In the genomic region with DNA sequence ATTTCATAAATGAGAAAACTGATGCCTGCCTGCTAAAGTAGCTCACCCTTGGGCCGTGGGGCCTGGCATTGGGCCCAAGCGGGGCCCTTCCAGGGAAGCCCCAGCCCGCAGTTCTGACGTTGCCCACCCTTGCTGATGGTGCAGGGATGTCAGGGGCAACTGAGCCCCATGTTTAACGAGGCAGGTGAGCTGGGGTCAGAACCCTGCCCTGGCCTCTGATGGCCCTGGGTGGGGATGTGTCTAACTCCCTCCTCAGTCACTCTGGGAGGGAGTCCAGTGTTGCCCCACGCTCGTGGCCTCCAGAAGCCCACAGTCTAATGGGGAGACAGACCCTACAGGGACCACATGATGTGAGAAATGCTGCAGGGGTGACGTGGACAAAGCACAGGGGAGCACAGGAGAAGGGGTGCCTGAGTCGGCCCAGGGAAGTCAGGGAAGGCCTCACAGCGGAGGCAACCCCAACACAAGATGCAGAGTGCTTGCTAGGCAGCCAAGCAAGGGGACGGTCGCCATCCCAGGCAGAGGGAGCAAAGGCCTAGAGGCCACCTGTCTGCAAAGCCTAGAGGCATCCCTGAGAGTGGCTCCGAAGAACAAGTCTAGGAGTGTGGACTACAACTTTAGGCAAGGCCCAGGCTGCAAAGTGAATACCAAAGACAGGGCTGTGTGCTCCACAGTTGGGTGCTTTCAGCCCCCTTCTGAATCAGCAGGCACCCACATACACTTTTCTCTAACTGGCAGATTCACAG, we compare ENCODE assay signal across 9 cellular contexts. TPM values are rescaled to one million over a fixed set of nuclear protein-coding genes. Genes with fewer than 3 reads are reported as not detected.
DNase-seq lines count a peak whose midpoint lies in the region; ATAC-seq lines count a peak whose summit lies in the region.
"Had no signal": no experiment of that assay in that cellular context is flagged by ENCODE, and none has a peak within 500 bp of the region (broad histone marks: within the 10 kb centered on the region; RNA-seq: fewer than 3 reads in every experiment).

No MANE protein-coding gene starts in this region.

- no peaks in the 10 kb centered on the region for H3K9me3 ChIP-seq in mesenchymal stem cell (ENCODE audit: control insufficient read depth, low read length)
- H3K9me3 ChIP-seq: left lung had no signal

- no peak overlapping the region for H3K4me3 ChIP-seq in mesenchymal stem cell (ENCODE audit: insufficient read depth in 1 of 2, low read depth in 1 of 2, low read length in 2 of 2)

- H2AK5ac ChIP-seq in mesenchymal stem cell (ENCODE audit: low read length, severe bottlenecking) = peak overlapping the region; percentile 100

- H2BK12ac ChIP-seq in mesenchymal stem cell (ENCODE audit: low read length in 2 of 2) = peak overlapping the region; percentile 100

- H3K27me3 ChIP-seq in mesenchymal stem cell (ENCODE audit: control insufficient read depth in 1 of 2, insufficient read depth in 1 of 2, low read length in 2 of 2) = no peaks in the 10 kb centered on the region
- H3K27me3 ChIP-seq: left lung had no signal

- intact Hi-C loops in activated CD4-positive, alpha-beta T cell treated with anti-CD3 and anti-CD28 coated beads for 36 hours (cut with DNase I, micrococcal nuclease) = loop anchor here in 1 of 2 experiments (5.0 to 10.0 kb wide), 3 partner anchors 263 to 572 kb away; a partner anchor contains a TSS

- H4K8ac ChIP-seq in mesenchymal stem cell (ENCODE audit: low read length) = peak overlapping the region; percentile 100

- H2AFZ ChIP-seq in mesenchymal stem cell (ENCODE audit: low read depth, low read length) = no peak overlapping the region

- H2BK15ac ChIP-seq in mesenchymal stem cell (ENCODE audit: low read depth, poor library complexity, severe bottlenecking) = peak overlapping the region; percentile 100

- peak overlapping the region; percentile 99 for H3K27ac Mint-ChIP-seq in activated CD4-positive, alpha-beta T cell treated with anti-CD3 and anti-CD28 coated beads for 36 hours
- H3K27ac Mint-ChIP-seq in activated naive CD8-positive, alpha-beta T cell treated with anti-CD3 and anti-CD28 coated beads, Interleukin-2, amount 50 U/mL, for 24 hours = peak overlapping the region; percentile 100

- H3K27ac ChIP-seq in mesenchymal stem cell (ENCODE audit: low read length, poor library complexity, severe bottlenecking) (no peak overlapping the region), temporal lobe (ENCODE audit: low read depth, low read length) (peak overlapping the region; percentile 90)

- no peak overlapping the region for H3K4me3 Mint-ChIP-seq in activated CD4-positive, alpha-beta T cell treated with anti-CD3 and anti-CD28 coated beads for 36 hours
- H3K4me3 Mint-ChIP-seq in activated naive CD8-positive, alpha-beta T cell treated with anti-CD3 and anti-CD28 coated beads, Interleukin-2, amount 50 U/mL, for 24 hours = peak overlapping the region; percentile 85

- no peak for DNase-seq in activated CD4-positive, alpha-beta T cell treated with anti-CD3 and anti-CD28 coated beads for 36 hours
- no peak for DNase-seq in activated CD4-positive, alpha-beta T cell treated with anti-CD3 and anti-CD28 coated beads for 4 hours
- DNase-seq in activated naive CD8-positive, alpha-beta T cell treated with anti-CD3 and anti-CD28 coated beads, Interleukin-2, amount 50 U/mL, for 24 hours = no peak
- DNase-seq in mesenchymal stem cell (no peak), AG08396 (ENCODE audit: low spot score) (no peak), germinal center (ENCODE audit: low spot score) (no peak), putamen (ENCODE audit: low spot score) (no peak)

- H3K36me3 ChIP-seq in mesenchymal stem cell (ENCODE audit: control insufficient read depth in 1 of 2, insufficient read depth in 2 of 2, low read depth in 1 of 2, low read length in 2 of 2) = no peaks in the 10 kb centered on the region
- H3K36me3 ChIP-seq: left lung had no signal

- peak overlapping the region; percentile 100 for H4K91ac ChIP-seq in mesenchymal stem cell (ENCODE audit: low read length)

- H3K79me1 ChIP-seq in mesenchymal stem cell (replicated peaks; ENCODE audit: low read length, poor library complexity, severe bottlenecking) = peaks cover 1% of the 10 kb centered on the region

- peak overlapping the region; percentile 97 for H3K9ac ChIP-seq in mesenchymal stem cell (ENCODE audit: low read length)

- no peaks in the 10 kb centered on the region for H3K27me3 Mint-ChIP-seq in activated CD4-positive, alpha-beta T cell treated with anti-CD3 and anti-CD28 coated beads for 36 hours
- H3K27me3 Mint-ChIP-seq in activated naive CD8-positive, alpha-beta T cell treated with anti-CD3 and anti-CD28 coated beads, Interleukin-2, amount 50 U/mL, for 24 hours = peaks cover 3% of the 10 kb centered on the region

- CTCF ChIA-PET in activated CD4-positive, alpha-beta T cell treated with anti-CD3 and anti-CD28 coated beads for 36 hours (lab: Charles Lee) = no interaction called here

- POLR2A ChIA-PET in activated CD4-positive, alpha-beta T cell treated with anti-CD3 and anti-CD28 coated beads for 36 hours (lab: Charles Lee) = interaction anchor here (2.6 to 5.4 kb wide), 3 partner anchors 22 to 33 kb away, joined by 38 to 124 read pairs (median 75); no protein-coding TSS in a partner anchor

- peaks cover 3% of the 10 kb centered on the region for H3K9me3 Mint-ChIP-seq in activated CD4-positive, alpha-beta T cell treated with anti-CD3 and anti-CD28 coated beads for 36 hours (ENCODE audit: low read depth)
- H3K9me3 Mint-ChIP-seq in activated naive CD8-positive, alpha-beta T cell treated with anti-CD3 and anti-CD28 coated beads, Interleukin-2, amount 50 U/mL, for 24 hours = no peaks in the 10 kb centered on the region

- peak overlapping the region; percentile 53 for H2BK5ac ChIP-seq in mesenchymal stem cell (ENCODE audit: low read depth, low read length, poor library complexity, severe bottlenecking)

- H3K4me1 ChIP-seq in mesenchymal stem cell (ENCODE audit: control insufficient read depth, insufficient read depth, low read depth, low read length) = peaks cover 19% of the 10 kb centered on the region

- H3K18ac ChIP-seq in mesenchymal stem cell (ENCODE audit: low read depth in 1 of 2, low read length in 2 of 2) = peak overlapping the region; percentile 98 to 100

- H3K23ac ChIP-seq in mesenchymal stem cell (ENCODE audit: low read length in 2 of 2) = peak overlapping the region; percentile 60 to 92

- peak overlapping the region; percentile 93 to 100 for H3K4ac ChIP-seq in mesenchymal stem cell (ENCODE audit: low read depth in 1 of 2, low read length in 2 of 2)

- H3K14ac ChIP-seq in mesenchymal stem cell (ENCODE audit: low read length in 2 of 2) = peak overlapping the region in 1 of 2 experiments; percentile 96

- peaks cover 16% of the 10 kb centered on the region for H3K36me3 Mint-ChIP-seq in activated CD4-positive, alpha-beta T cell treated with anti-CD3 and anti-CD28 coated beads for 36 hours (ENCODE audit: low read depth)
- peaks cover 4% of the 10 kb centered on the region for H3K36me3 Mint-ChIP-seq in activated naive CD8-positive, alpha-beta T cell treated with anti-CD3 and anti-CD28 coated beads, Interleukin-2, amount 50 U/mL, for 24 hours (ENCODE audit: low read depth)

- peak overlapping the region; percentile 99 for H2BK120ac ChIP-seq in mesenchymal stem cell (ENCODE audit: low read depth, low read length)

- WGBS in mesenchymal stem cell = 93% methylated on average over 13 of the region's 13 CpGs

- H3K4me1 Mint-ChIP-seq in activated CD4-positive, alpha-beta T cell treated with anti-CD3 and anti-CD28 coated beads for 36 hours = peaks cover 68% of the 10 kb centered on the region
- H3K4me1 Mint-ChIP-seq in activated naive CD8-positive, alpha-beta T cell treated with anti-CD3 and anti-CD28 coated beads, Interleukin-2, amount 50 U/mL, for 24 hours = peaks cover 66% of the 10 kb centered on the region

- ATAC-seq in activated CD4-positive, alpha-beta T cell treated with anti-CD3 and anti-CD28 coated beads for 36 hours = no peak
- ATAC-seq in activated naive CD8-positive, alpha-beta T cell treated with anti-CD3 and anti-CD28 coated beads, Interleukin-2, amount 50 U/mL, for 24 hours = no peak

- no peak overlapping the region for H3K4me2 ChIP-seq in mesenchymal stem cell (ENCODE audit: low read length, poor library complexity, severe bottlenecking)

RNA-seq across cellular contexts. Expression of a gene that starts 25.2 kb away (rescaled TPM):
- total RNA-seq in activated CD4-positive, alpha-beta T cell treated with anti-CD3 and anti-CD28 coated beads for 36 hours = 1,000 to 10,000 TPM in 1 of 2 experiments, 100 to 1,000 TPM in 1; 750 to 1,039 TPM
- 109 TPM for polyA plus RNA-seq in mesenchymal stem cell (2013, experiment 1 of 2)
- 107 TPM for polyA plus RNA-seq in mesenchymal stem cell (2013, experiment 2 of 2)
- 20.4 TPM for total RNA-seq in temporal lobe

RNA-seq across cellular contexts. Expression of a gene that starts 55.8 kb away (rescaled TPM):
- total RNA-seq in activated CD4-positive, alpha-beta T cell treated with anti-CD3 and anti-CD28 coated beads for 36 hours = 10 to 100 TPM; 19.7 to 21.9 TPM
- 28.6 TPM for polyA plus RNA-seq in mesenchymal stem cell (2013, experiment 1 of 2)
- polyA plus RNA-seq in mesenchymal stem cell (2013, experiment 2 of 2) = 27.7 TPM
- 13.0 TPM for total RNA-seq in temporal lobe

Comparison
In these comparisons a context has a peak if more than half of its experiments do, and no peak if none do; other contexts are left out.
1. RNA of a gene that starts 25.2 kb away (total RNA-seq): 750 to 1,039 TPM in activated CD4-positive, alpha-beta T cell treated with anti-CD3 and anti-CD28 coated beads for 36 hours; 20.4 TPM in temporal lobe (single experiment); every median in the first group is over 10 times any median in the second.